ENCODE assay signal across 7 cellular contexts in genomic region chr19:46601318-46602224, GRCh38. TPM values are rescaled to one million over a fixed set of nuclear protein-coding genes. Genes with fewer than 3 reads are reported as not detected.
DNase-seq lines count a peak whose midpoint lies in the region; ATAC-seq and TF ChIP-seq lines count a peak whose summit lies in the region.

TSS of gene CALM3 (plus strand) at chr19:46601330. CDS start at chr19:46601435, 105 bp downstream.

- H3K27ac ChIP-seq in OCI-LY3 (ENCODE audit: low read length): peak within 1 kb of the TSS; percentile 78
- H3K27ac ChIP-seq in ectodermal cell (ENCODE audit: insufficient read depth, low read depth, low read length, poor library complexity, severe bottlenecking): peak within 1 kb of the TSS; percentile 99
- H3K27ac ChIP-seq in upper lobe of right lung: peak within 1 kb of the TSS; percentile 100

- peak; percentile 65 for DNase-seq in midbrain (lab: John Stamatoyannopoulos, UW)
- peak; percentile 72 for DNase-seq in upper lobe of right lung

- peak within 1 kb of the TSS; percentile 94 for H2AFZ ChIP-seq in OCI-LY3 (ENCODE audit: low read depth, low read length)

- peak within 1 kb of the TSS; percentile 100 for H3K9ac ChIP-seq in OCI-LY3 (ENCODE audit: low read length)

- H3K4me1 ChIP-seq in OCI-LY3 (ENCODE audit: low read length): peaks cover 19% of the 10 kb centered on the region
- H3K4me1 ChIP-seq in ectodermal cell (ENCODE audit: control insufficient read depth, insufficient read depth, low read length): peaks cover 28% of the 10 kb centered on the region
- peaks cover 27% of the 10 kb centered on the region for H3K4me1 ChIP-seq in upper lobe of right lung

- H3K4me2 ChIP-seq in OCI-LY3 (ENCODE audit: low read length): peak within 1 kb of the TSS; percentile 93

- H3K9me3 ChIP-seq in OCI-LY3 (ENCODE audit: insufficient read depth, low read length): peaks cover 22% of the 10 kb centered on the region
- no peaks in the 10 kb centered on the region for H3K9me3 ChIP-seq in ectodermal cell (ENCODE audit: control insufficient read depth, low read length)
- no peaks in the 10 kb centered on the region for H3K9me3 ChIP-seq in upper lobe of right lung

- ATAC-seq in GM18870 (IDR thresholded peaks at IDR 0.05; ENCODE audit: unreplicated experiment) (peak; percentile 8), upper lobe of right lung (no peak), HG02970 (IDR thresholded peaks at IDR 0.05; ENCODE audit: low FRiP score, unreplicated experiment) (no peak), GM18502 (IDR thresholded peaks at IDR 0.05; ENCODE audit: poor library complexity, unreplicated experiment) (no peak)

- peaks cover 43% of the 10 kb centered on the region for H4K20me1 ChIP-seq in OCI-LY3 (ENCODE audit: insufficient read depth, low read length)

- H3K36me3 ChIP-seq in OCI-LY3 (replicated peaks; ENCODE audit: low read depth, low read length) (peaks cover 30% of the 10 kb centered on the region), ectodermal cell (ENCODE audit: control insufficient read depth, insufficient read depth, low read length) (peaks cover 13% of the 10 kb centered on the region), upper lobe of right lung (peaks cover 13% of the 10 kb centered on the region)

- 1% methylated on average over 51 of the region's 51 CpGs for WGBS in ectodermal cell, 2 experiments

- H3K79me2 ChIP-seq in OCI-LY3 (ENCODE audit: low read length): peaks cover 51% of the 10 kb centered on the region

- peak within 1 kb of the TSS; percentile 99 for H3K4me3 ChIP-seq in OCI-LY3 (ENCODE audit: low read length)
- peak within 1 kb of the TSS; percentile 92 for H3K4me3 ChIP-seq in ectodermal cell (ENCODE audit: insufficient read depth, low read depth, low read length)
- H3K4me3 ChIP-seq in upper lobe of right lung: peak within 1 kb of the TSS; percentile 95

- H3K27me3 ChIP-seq in OCI-LY3 (ENCODE audit: low read depth, low read length) (no peaks in the 10 kb centered on the region; the same call in 1 of the 2 replicates), ectodermal cell (ENCODE audit: control insufficient read depth, insufficient read depth, low read length, poor library complexity, severe bottlenecking) (no peaks in the 10 kb centered on the region), upper lobe of right lung (no peaks in the 10 kb centered on the region)

- intact Hi-C loops in upper lobe of right lung (cut with DNase I): no loop called here

- no peak for TF ChIP-seq CTCF in OCI-LY3 (IDR thresholded peaks at IDR 0.05; ENCODE audit: low read depth, low read length)
- TF ChIP-seq CTCF in upper lobe of right lung (IDR thresholded peaks at IDR 0.05): no peak

RNA-seq across cellular contexts. Expression of gene CALM3, which starts in this region (rescaled TPM):
- polyA plus RNA-seq in ectodermal cell (2013, experiment 1 of 4): 576 TPM
- 552 TPM for polyA plus RNA-seq in ectodermal cell (2013, experiment 2 of 4)
- 333 TPM for polyA plus RNA-seq in ectodermal cell (2013, experiment 3 of 4)
- 406 TPM for polyA plus RNA-seq in ectodermal cell (2013, experiment 4 of 4)
- 142 TPM for total RNA-seq in upper lobe of right lung
